ENCODE assay signal across 8 cellular contexts in genomic region chr1:54051936-54052469, GRCh38. TPM values are rescaled to one million over a fixed set of nuclear protein-coding genes. Genes with fewer than 3 reads are reported as not detected.
DNase-seq lines count a peak whose midpoint lies in the region; ATAC-seq, FAIRE-seq and TF ChIP-seq lines count a peak whose summit lies in the region.

No MANE protein-coding gene starts in this region.

- H3K4me1 ChIP-seq in left ventricle myocardium inferior (peaks cover 75% of the 10 kb centered on the region), small intestine (ENCODE audit: control insufficient read depth in 2 of 2, insufficient read depth in 1 of 2, low read depth in 1 of 2, low read length in 1 of 2) (peaks cover 0 to 7% of the 10 kb centered on the region in 2 donors)

- ATAC-seq in HG03457 (IDR thresholded peaks at IDR 0.05; ENCODE audit: unreplicated experiment) (no peak), GM21381 (IDR thresholded peaks at IDR 0.05; ENCODE audit: unreplicated experiment) (no peak), HG03135 (IDR thresholded peaks at IDR 0.05; ENCODE audit: unreplicated experiment) (no peak)

- no peaks in the 10 kb centered on the region for H3K27me3 ChIP-seq in left ventricle myocardium inferior (ENCODE audit: low read depth)
- H3K27me3 ChIP-seq in small intestine (ENCODE audit: control insufficient read depth in 2 of 2, insufficient read depth in 2 of 2, low read length in 2 of 2), result no peaks in the 10 kb centered on the region

- WGBS in small intestine, 3 donors, result 1% methylated on average over 9 of the region's 9 CpGs

- H3K9me3 Mint-ChIP-seq in activated naive CD8-positive, alpha-beta T cell treated with anti-CD3 and anti-CD28 coated beads for 36 hours, result no peaks in the 10 kb centered on the region

- H3K9me3 ChIP-seq in left ventricle myocardium inferior (replicated peaks) (no peaks in the 10 kb centered on the region), small intestine (ENCODE audit: control insufficient read depth, low read depth) (no peaks in the 10 kb centered on the region)

- H3K4me3 Mint-ChIP-seq in activated naive CD8-positive, alpha-beta T cell treated with anti-CD3 and anti-CD28 coated beads for 36 hours, result no peak overlapping the region

- no peak for FAIRE-seq in small intestine (lab: Jason Lieb, UNC)

- H3K36me3 Mint-ChIP-seq in activated naive CD8-positive, alpha-beta T cell treated with anti-CD3 and anti-CD28 coated beads for 36 hours, result peaks cover 14% of the 10 kb centered on the region

- H3K27ac ChIP-seq in left ventricle myocardium inferior (replicated peaks), result peak overlapping the region; percentile 97
- peak overlapping the region; percentile 82 to 98 for H3K27ac ChIP-seq in small intestine (ENCODE audit: low read depth in 1 of 2, low read length in 1 of 2)

- peak overlapping the region; percentile 98 for H3K4me3 ChIP-seq in left ventricle myocardium inferior
- peak overlapping the region; percentile 56 to 76 for H3K4me3 ChIP-seq in small intestine (ENCODE audit: low read depth in 1 of 2, low read length in 2 of 2)

- TF ChIP-seq CTCF in GM13976 (IDR thresholded peaks at IDR 0.05; ENCODE audit: borderline replicate concordance, control extremely low read depth, extremely low read depth, insufficient read depth, missing control alignments) (no peak), left ventricle myocardium inferior (IDR thresholded peaks at IDR 0.05; ENCODE audit: borderline replicate concordance) (no peak)

- in situ Hi-C loops in GM13976 (cut with MboI; ENCODE audit: low sequenced_read_pairs, unreplicated experiment), result no loop called here

- H3K36me3 ChIP-seq in left ventricle myocardium inferior (peaks cover 2% of the 10 kb centered on the region), small intestine (ENCODE audit: control insufficient read depth in 2 of 2, insufficient read depth in 2 of 2, low read length in 2 of 2) (no peaks in the 10 kb centered on the region)

- no peaks in the 10 kb centered on the region for H3K27me3 Mint-ChIP-seq in activated naive CD8-positive, alpha-beta T cell treated with anti-CD3 and anti-CD28 coated beads for 36 hours

- intact Hi-C loops in left ventricle myocardium inferior (cut with micrococcal nuclease), result no loop called here

- peaks cover 42% of the 10 kb centered on the region for H3K4me1 Mint-ChIP-seq in activated naive CD8-positive, alpha-beta T cell treated with anti-CD3 and anti-CD28 coated beads for 36 hours

- H3K27ac Mint-ChIP-seq in activated naive CD8-positive, alpha-beta T cell treated with anti-CD3 and anti-CD28 coated beads for 36 hours, result no peak overlapping the region

- peak; percentile 6 for DNase-seq in GM13976 (ENCODE audit: low spot score)
- peak; percentile 11 for DNase-seq in RKO (ENCODE audit: low spot score)
- DNase-seq in left ventricle myocardium inferior, result no peak
- DNase-seq in small intestine, result peak; percentile 13
- DNase-seq in activated naive CD8-positive, alpha-beta T cell treated with anti-CD3 and anti-CD28 coated beads for 36 hours, result no peak

RNA-seq across cellular contexts. Expression of gene TMEM59, which starts 1.0 kb away (rescaled TPM):
- 337 TPM for total RNA-seq in left ventricle myocardium inferior
- polyA plus RNA-seq in small intestine, result 100 to 1,000 TPM; 156 to 266 (median 158) TPM
- 10 to 100 TPM; 89.4 to 97.7 TPM for total RNA-seq in activated naive CD8-positive, alpha-beta T cell treated with anti-CD3 and anti-CD28 coated beads for 36 hours

RNA-seq across cellular contexts. Expression of gene TCEANC2, which starts 1.4 kb away (rescaled TPM):
- total RNA-seq in left ventricle myocardium inferior, result 5.7 TPM
- 1 to 10 TPM; 1.3 to 2.4 (median 1.4) TPM for polyA plus RNA-seq in small intestine
- 1 to 10 TPM; 7.7 to 8.3 TPM for total RNA-seq in activated naive CD8-positive, alpha-beta T cell treated with anti-CD3 and anti-CD28 coated beads for 36 hours

RNA-seq across cellular contexts. Expression of gene LDLRAD1, which starts 34.0 kb away (rescaled TPM):
- total RNA-seq in left ventricle myocardium inferior, result not detected
- polyA plus RNA-seq in small intestine, result not detected
- total RNA-seq in activated naive CD8-positive, alpha-beta T cell treated with anti-CD3 and anti-CD28 coated beads for 36 hours, result not detected

Comparison
In these comparisons a context has a peak if more than half of its experiments do, and no peak if none do; other contexts are left out.
1. DNase-seq: peak in GM13976 (single experiment), RKO (single experiment) and small intestine (single experiment); none in left ventricle myocardium inferior (single experiment) and activated naive CD8-positive, alpha-beta T cell treated with anti-CD3 and anti-CD28 coated beads for 36 hours (single experiment).